17 cellular contexts compared by ENCODE assay signal in genomic region chr12:92485356-92486348, GRCh38.
DNase-seq lines count a peak whose midpoint lies in the region; ATAC-seq, FAIRE-seq and TF ChIP-seq lines count a peak whose summit lies in the region.
"Had no signal": no experiment of that assay in that cellular context is flagged by ENCODE, and none has a peak within 500 bp of the region (broad histone marks: within the 10 kb centered on the region; RNA-seq: fewer than 3 reads in every experiment).

No MANE protein-coding gene starts in this region.

- FAIRE-seq in K562 (lab: Jason Lieb, UNC) = no peak
- FAIRE-seq: H1 had no signal

- no peaks in the 10 kb centered on the region for H4K20me1 ChIP-seq in K562 (replicated peaks; ENCODE audit: control insufficient read depth, insufficient read depth, low read length)

- H3K4me2 ChIP-seq in K562 (ENCODE audit: insufficient read depth, low read length) = no peak overlapping the region
- H3K4me2 ChIP-seq: KMS-11 had no signal

- peak overlapping the region; percentile 28 to 31 for H3K27ac Mint-ChIP-seq in activated naive CD4-positive, alpha-beta T cell treated with anti-CD3 and anti-CD28 coated beads, Interleukin-2, amount 50 U/mL, for 72 hours
- peak overlapping the region; percentile 80 for H3K27ac Mint-ChIP-seq in mesothelial cell of epicardium

- peaks cover 0 to 10% of the 10 kb centered on the region in 2 donors for H3K9me3 Mint-ChIP-seq in activated naive CD4-positive, alpha-beta T cell treated with anti-CD3 and anti-CD28 coated beads, Interleukin-2, amount 50 U/mL, for 72 hours
- peaks cover 4% of the 10 kb centered on the region for H3K9me3 Mint-ChIP-seq in mesothelial cell of epicardium

- TF ChIP-seq CTCF in K562 (IDR thresholded peaks at IDR 0.05 in 2 of 3, conservative IDR thresholded peaks at IDR 0.05 in 1 of 3; ENCODE audit: insufficient read depth in 2 of 3, low read depth in 1 of 3, low read length in 3 of 3) (no peak), mesothelial cell of epicardium (IDR thresholded peaks at IDR 0.05; ENCODE audit: unreplicated experiment) (no peak)

- no peak overlapping the region for H3K9ac ChIP-seq in K562 (ENCODE audit: insufficient read depth in 1 of 2, low read depth in 2 of 2, low read length in 2 of 2)
- H3K9ac ChIP-seq: KMS-11 had no signal

- H3K36me3 Mint-ChIP-seq in activated naive CD4-positive, alpha-beta T cell treated with anti-CD3 and anti-CD28 coated beads, Interleukin-2, amount 50 U/mL, for 72 hours = peaks cover 0 to 21% of the 10 kb centered on the region in 2 donors
- H3K36me3 Mint-ChIP-seq in mesothelial cell of epicardium = no peaks in the 10 kb centered on the region

- no peaks in the 10 kb centered on the region for H3K9me1 ChIP-seq in K562 (ENCODE audit: control insufficient read depth, insufficient read depth, low read length)

- no peak for TF ChIP-seq POLR2A in K562 (conservative IDR thresholded peaks at IDR 0.05)

- peak in 1 of 2 donors; percentile 18 for ATAC-seq in activated naive CD4-positive, alpha-beta T cell treated with anti-CD3 and anti-CD28 coated beads, Interleukin-2, amount 50 U/mL, for 72 hours
- ATAC-seq in K562 = no peak
- no peak for ATAC-seq in GM21619 (IDR thresholded peaks at IDR 0.05; ENCODE audit: unreplicated experiment)

- no peak overlapping the region for H3K4me3 ChIP-seq in K562
- no peak overlapping the region for H3K4me3 ChIP-seq in urinary bladder (ENCODE audit: low read depth, low read length)
- H3K4me3 ChIP-seq: adrenal gland, SJCRH30 had no signal

- no peaks in the 10 kb centered on the region for H3K27me3 ChIP-seq in K562 (ENCODE audit: control insufficient read depth in 2 of 2, insufficient read depth in 2 of 2, low read length in 2 of 2)
- H3K27me3 ChIP-seq: adrenal gland, SJCRH30 had no signal

- DNase-seq in activated naive CD4-positive, alpha-beta T cell treated with anti-CD3 and anti-CD28 coated beads, Interleukin-2, amount 50 U/mL, for 72 hours (ENCODE audit: low spot score in 2 of 2) = no peak
- DNase-seq in activated naive CD4-positive, alpha-beta T cell (lab: John Stamatoyannopoulos, UW) = no peak
- DNase-seq in K562 (ENCODE audit: extremely low read depth in 1 of 4, low spot score in 3 of 4) (no peak), mesothelial cell of epicardium (ENCODE audit: low spot score in 2 of 2, unreplicated experiment in 2 of 2) (no peak), middle frontal gyrus (ENCODE audit: extremely low spot score, low spot score) (no peak), NK-92 (lab: John Stamatoyannopoulos, UW; ENCODE audit: unreplicated experiment) (no peak)
- DNase-seq: activated CD4-positive, alpha-beta T cell treated with anti-CD3 and anti-CD28 coated beads for 48 hours; adrenal gland; effector CD4-positive, alpha-beta T cell; NCI-H345; SJCRH30; stimulated activated CD4-positive, alpha-beta T cell treated with anti-CD3 and anti-CD28 coated beads, Interleukin-15, amount 100 ng/mL, for 24 hours; stimulated activated naive CD4-positive, alpha-beta T cell had no signal

- H3K27me3 Mint-ChIP-seq in mesothelial cell of epicardium (ENCODE audit: low read depth) = no peaks in the 10 kb centered on the region

- H3K79me2 ChIP-seq in K562 (ENCODE audit: control insufficient read depth, insufficient read depth, low read length) = no peaks in the 10 kb centered on the region

- H3K4me3 Mint-ChIP-seq in mesothelial cell of epicardium = no peak overlapping the region

- CTCF ChIA-PET in K562 (lab: Yijun Ruan, JAX; ENCODE audit: low intra/inter-chr PET ratio) = no interaction called here

- H3K4me1 Mint-ChIP-seq in mesothelial cell of epicardium = peaks cover 19% of the 10 kb centered on the region

- H3K27ac ChIP-seq in K562 (ENCODE audit: extremely low read depth, low read depth, low read length) (no peak overlapping the region), urinary bladder (ENCODE audit: low read depth) (peak overlapping the region; percentile 53)
- H3K27ac ChIP-seq: KMS-11, SJCRH30 had no signal

- no peak for TF ChIP-seq EP300 in K562 (IDR thresholded peaks at IDR 0.05; ENCODE audit: low read length)

- in situ Hi-C loops in K562 (cut with MboI) = no loop called here

- WGBS in K562 (ENCODE audit: insufficient coverage, low coverage, missing lambda C conversion rate) = 20% methylated on average over 6 of the region's 6 CpGs
- 71% methylated on average over 6 of the region's 6 CpGs for WGBS in urinary bladder

- H3K4me1 ChIP-seq in K562 (replicated peaks in 1 of 2; ENCODE audit: control insufficient read depth in 2 of 2, insufficient read depth in 2 of 2, low read length in 2 of 2) (no peaks in the 10 kb centered on the region), urinary bladder (ENCODE audit: insufficient read depth) (no peaks in the 10 kb centered on the region)
- H3K4me1 ChIP-seq: SJCRH30 had no signal

- TF ChIP-seq RAD21 in K562 (CRISPR knock-in tag; conservative IDR thresholded peaks at IDR 0.05 in 1 of 2, IDR thresholded peaks at IDR 0.05 in 1 of 2) = no peak

- H2AFZ ChIP-seq in K562 (ENCODE audit: low read depth, low read length) = no peak overlapping the region

- intact Hi-C loops in K562 (cut with micrococcal nuclease) = no loop called here

- POLR2A ChIA-PET in K562 (lab: Yijun Ruan, JAX) = interaction anchor here (0.6 to 1.8 kb wide), 4 partner anchors 12 to 341 kb away, joined by 3 to 5 read pairs (median 4); partner anchors contain the start of gene BTG1

- H3K36me3 ChIP-seq in K562 (ENCODE audit: control insufficient read depth, insufficient read depth, low read length) = no peaks in the 10 kb centered on the region
- no peaks in the 10 kb centered on the region for H3K36me3 ChIP-seq in urinary bladder (ENCODE audit: insufficient read depth)
- H3K36me3 ChIP-seq: adrenal gland, SJCRH30 had no signal

- no peaks in the 10 kb centered on the region for H3K9me3 ChIP-seq in K562 (replicated peaks; ENCODE audit: control insufficient read depth, insufficient read depth, low read depth, low read length)
- H3K9me3 ChIP-seq: adrenal gland, SJCRH30 had no signal

- BruUV-seq in K562 (replicated peaks; lab: Mats Ljungman, UMichigan) = no TSS peak

TF ChIP-seq in K562, 482 proteins besides CTCF, POLR2A, EP300 and RAD21 (continues in another document):
- TF ChIP-seq CBFA2T2 (conservative IDR thresholded peaks at IDR 0.05) = peak; percentile 37; the same call in 1 of the 2 replicates
- TF ChIP-seq HMBOX1 (IDR thresholded peaks at IDR 0.05) = no peak
- TF ChIP-seq TOE1 (IDR thresholded peaks at IDR 0.05; ENCODE audit: borderline replicate concordance) = peak; percentile 82; the same call in 1 of the 2 replicates
- no peak for TF ChIP-seq TOE1 (CRISPR knock-in tag; IDR thresholded peaks at IDR 0.05; ENCODE audit: borderline replicate concordance, low read depth)
- peak; percentile 91 for TF ChIP-seq TFE3 (CRISPR knock-in tag; IDR thresholded peaks at IDR 0.05)
- peak; percentile 51 for TF ChIP-seq USF2 (CRISPR knock-in tag; IDR thresholded peaks at IDR 0.05)
